14 cellular contexts compared by ENCODE assay signal in the genomic region with DNA sequence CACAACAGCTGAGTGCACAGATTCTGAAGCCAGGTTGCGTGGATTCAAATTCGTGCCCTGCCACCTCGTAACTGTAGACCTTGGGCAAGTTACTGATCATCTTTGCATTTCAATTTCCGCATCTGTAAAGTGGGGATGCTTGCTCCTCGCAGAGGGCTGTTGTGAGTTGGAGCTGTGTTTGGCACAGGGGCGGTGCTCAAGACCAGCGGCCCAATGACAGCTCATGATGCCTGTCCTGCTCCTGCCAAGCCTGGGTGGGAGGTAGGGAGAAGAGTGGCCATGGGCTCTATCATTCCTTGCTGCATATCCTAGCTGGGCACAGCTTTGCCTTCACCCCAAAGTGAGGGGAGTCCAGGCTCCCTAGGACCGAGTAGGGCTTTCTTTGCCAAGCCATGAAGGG.
"Had no signal": no experiment of that assay in that cellular context is flagged by ENCODE, and none has a peak within 500 bp of the region (broad histone marks: within the 10 kb centered on the region; RNA-seq: fewer than 3 reads in every experiment).

No MANE protein-coding gene starts in this region.

- H3K4me3 ChIP-seq: lower lobe of right lung, smooth muscle cell had no signal

- H3K9me3 Mint-ChIP-seq: activated CD8-positive, alpha-beta T cell treated with anti-CD3 and anti-CD28 coated beads for 36 hours; activated naive CD8-positive, alpha-beta T cell treated with anti-CD3 and anti-CD28 coated beads, Interleukin-2, amount 50 U/mL, for 24 hours; mesothelial cell of epicardium; type B pancreatic cell had no signal

- H3K4me3 Mint-ChIP-seq: activated CD4-positive, alpha-beta T cell treated with anti-CD3 and anti-CD28 coated beads for 36 hours; activated CD8-positive, alpha-beta T cell treated with anti-CD3 and anti-CD28 coated beads for 36 hours; activated naive CD8-positive, alpha-beta T cell treated with anti-CD3 and anti-CD28 coated beads, Interleukin-2, amount 50 U/mL, for 24 hours; mesothelial cell of epicardium; type B pancreatic cell had no signal

- DNase-seq: activated CD4-positive, alpha-beta T cell treated with anti-CD3 and anti-CD28 coated beads for 36 hours; activated CD8-positive, alpha-beta memory T cell treated with anti-CD3 and anti-CD28 coated beads, Interleukin-2, amount 50 U/mL, for 4 hours; activated CD8-positive, alpha-beta T cell treated with anti-CD3 and anti-CD28 coated beads for 36 hours; activated naive CD8-positive, alpha-beta T cell treated with anti-CD3 and anti-CD28 coated beads, Interleukin-2, amount 50 U/mL, for 24 hours; effector memory CD4-positive, alpha-beta T cell; erythroblast; hypothalamus; lower lobe of right lung; stimulated activated naive CD4-positive, alpha-beta T cell; T-helper 1 cell; WERI-Rb-1 had no signal

- H3K4me1 Mint-ChIP-seq: activated CD4-positive, alpha-beta T cell treated with anti-CD3 and anti-CD28 coated beads for 36 hours; activated naive CD8-positive, alpha-beta T cell treated with anti-CD3 and anti-CD28 coated beads, Interleukin-2, amount 50 U/mL, for 24 hours; mesothelial cell of epicardium had no signal

- H3K27ac ChIP-seq: lower lobe of right lung had no signal

- ATAC-seq: activated CD4-positive, alpha-beta T cell treated with anti-CD3 and anti-CD28 coated beads for 36 hours; activated CD8-positive, alpha-beta T cell treated with anti-CD3 and anti-CD28 coated beads for 36 hours; activated naive CD8-positive, alpha-beta T cell treated with anti-CD3 and anti-CD28 coated beads, Interleukin-2, amount 50 U/mL, for 24 hours had no signal

- H3K36me3 ChIP-seq: WERI-Rb-1 had no signal

- H3K4me1 ChIP-seq: lower lobe of right lung had no signal

- H3K27ac Mint-ChIP-seq: activated CD4-positive, alpha-beta T cell treated with anti-CD3 and anti-CD28 coated beads for 36 hours; activated CD8-positive, alpha-beta T cell treated with anti-CD3 and anti-CD28 coated beads for 36 hours; activated naive CD8-positive, alpha-beta T cell treated with anti-CD3 and anti-CD28 coated beads, Interleukin-2, amount 50 U/mL, for 24 hours; mesothelial cell of epicardium; type B pancreatic cell had no signal

- H3K9me3 ChIP-seq: lower lobe of right lung had no signal

- H3K27me3 Mint-ChIP-seq: activated CD4-positive, alpha-beta T cell treated with anti-CD3 and anti-CD28 coated beads for 36 hours; activated CD8-positive, alpha-beta T cell treated with anti-CD3 and anti-CD28 coated beads for 36 hours; activated naive CD8-positive, alpha-beta T cell treated with anti-CD3 and anti-CD28 coated beads, Interleukin-2, amount 50 U/mL, for 24 hours; type B pancreatic cell had no signal
